27 cellular contexts compared by ENCODE assay signal in genomic region chr13:43114504-43114903, GRCh38.
"Had no signal": no experiment of that assay in that cellular context is flagged by ENCODE, and none has a peak within 500 bp of the region (broad histone marks: within the 10 kb centered on the region; RNA-seq: fewer than 3 reads in every experiment).

No MANE protein-coding gene starts in this region.

- H3K27ac ChIP-seq: heart left ventricle, left lung, lower lobe of right lung, ovary, prostate gland, spleen, suprapubic skin, thoracic aorta, tibial artery, upper lobe of right lung had no signal

- ATAC-seq: heart left ventricle; left colon; natural killer cell treated with Interleukin-12 subunit alpha and Interleukin-12 subunit beta and Interleukin-15 and Interleukin-18, amount 100 ng/mL, for 72 hours; stimulated activated effector memory CD8-positive, alpha-beta T cell treated with anti-CD3 and anti-CD28 coated beads, Interleukin-12 subunit alpha, Interleukin-12 subunit beta, amount 100 ng/mL, for 72 hours; upper lobe of right lung had no signal

- H3K27me3 ChIP-seq: heart left ventricle, left lung, ovary, sigmoid colon, suprapubic skin, tibial artery, upper lobe of right lung had no signal

- H3K4me1 ChIP-seq: left lung, lower lobe of right lung, prostate gland, spleen, suprapubic skin, upper lobe of right lung had no signal

- H3K36me3 ChIP-seq: heart left ventricle, left lung, lower lobe of right lung, ovary, prostate gland, sigmoid colon, spleen, suprapubic skin, thoracic aorta, tibial artery, upper lobe of right lung had no signal

- FAIRE-seq: small intestine, urothelium cell line had no signal

- H3K9me3 ChIP-seq: heart left ventricle, left lung, lower lobe of right lung, ovary, prostate gland, sigmoid colon, spleen, suprapubic skin, thoracic aorta, tibial artery, upper lobe of right lung had no signal

- H3K4me3 ChIP-seq: heart left ventricle, left lung, lower lobe of right lung, ovary, prostate gland, sigmoid colon, spleen, suprapubic skin, thoracic aorta, tibial artery, upper lobe of right lung had no signal

- DNase-seq: heart left ventricle; hypothalamus; immature natural killer cell; kidney; left colon; left lung; lower lobe of right lung; mammary epithelial cell; mesenchymal stem cell; naive B cell; ovary; retina; right cardiac atrium; sigmoid colon; small intestine; spleen; stimulated activated CD4-positive, alpha-beta T cell treated with anti-CD3 and anti-CD28 coated beads, Interleukin-4, amount 100 ng/mL, for 24 hours; stimulated activated naive CD4-positive, alpha-beta T cell; tibial artery; trophoblast cell; upper lobe of right lung had no signal
